In genomic region chr10:104279550-104280259, GRCh38 we compare ENCODE assay signal across 8 cellular contexts.
"Had no signal": no experiment of that assay in that cellular context is flagged by ENCODE, and none has a peak within 500 bp of the region (broad histone marks: within the 10 kb centered on the region; RNA-seq: fewer than 3 reads in every experiment).

No MANE protein-coding gene starts in this region.

- FAIRE-seq: G401.6, GM12878, GM12891, GM12892, GM18507, GM19239 had no signal

- DNase-seq: GDM1, GF-D8 had no signal

- ATAC-seq: GM12878 had no signal

- H3K4me3 ChIP-seq: GM12878 had no signal
